ENCODE assay signal across 1 cellular context in the genomic region with DNA sequence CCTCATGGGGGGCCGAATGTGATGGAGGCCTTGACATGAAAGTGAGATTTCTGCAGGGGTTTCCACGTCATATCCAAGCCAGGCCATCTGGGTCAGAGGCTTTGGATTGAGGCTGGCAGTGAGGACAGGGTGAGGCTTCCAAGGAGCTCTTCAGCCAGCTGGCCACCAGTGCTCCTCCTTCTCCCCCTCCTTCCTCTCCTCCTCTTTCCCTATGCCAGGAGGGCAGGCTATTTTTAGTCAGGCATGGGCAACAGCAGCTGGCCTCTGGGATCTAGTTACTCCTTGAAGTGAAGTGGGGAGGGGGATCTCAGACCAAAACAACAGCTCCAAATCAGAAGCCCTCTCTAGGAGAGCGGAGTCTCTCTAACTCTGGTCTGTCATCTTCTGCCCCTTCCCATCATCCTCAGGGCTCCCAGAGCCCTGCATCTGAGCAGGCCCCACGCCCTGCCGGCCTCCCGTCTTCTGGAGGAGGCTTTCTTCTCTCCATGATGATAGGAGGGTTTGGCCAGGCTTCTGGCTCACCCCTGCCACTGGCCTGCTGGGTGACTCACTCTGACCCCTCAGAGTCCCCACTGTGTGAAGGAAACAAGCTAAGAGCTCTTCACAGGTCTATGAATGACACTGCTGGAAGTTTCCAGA.
TF ChIP-seq lines count a peak whose summit lies in the region.

No MANE protein-coding gene starts in this region.

TF ChIP-seq in HEK293, 187 proteins besides CTCF, POLR2A, EP300 and RAD21:
- TF ChIP-seq, protein P1, sequence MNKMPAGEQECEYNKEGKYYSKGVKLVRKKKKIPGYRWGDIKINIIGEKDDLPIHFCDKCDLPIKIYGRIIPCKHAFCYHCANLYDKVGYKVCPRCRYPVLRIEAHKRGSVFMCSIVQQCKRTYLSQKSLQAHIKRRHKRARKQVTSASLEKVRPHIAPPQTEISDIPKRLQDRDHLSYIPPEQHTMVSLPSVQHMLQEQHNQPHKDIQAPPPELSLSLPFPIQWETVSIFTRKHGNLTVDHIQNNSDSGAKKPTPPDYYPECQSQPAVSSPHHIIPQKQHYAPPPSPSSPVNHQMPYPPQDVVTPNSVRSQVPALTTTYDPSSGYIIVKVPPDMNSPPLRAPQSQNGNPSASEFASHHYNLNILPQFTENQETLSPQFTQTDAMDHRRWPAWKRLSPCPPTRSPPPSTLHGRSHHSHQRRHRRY (tag by site-specific recombination; IDR thresholded peaks at IDR 0.05), result no peak
- TF ChIP-seq ZNF175 (tag by site-specific recombination; IDR thresholded peaks at IDR 0.05) (no peak), ZNF266 (tag by site-specific recombination; IDR thresholded peaks at IDR 0.05; ENCODE audit: low read depth) (no peak), GLI4 (tag by site-specific recombination; IDR thresholded peaks at IDR 0.05) (no peak), ZSCAN23 (tag by site-specific recombination; IDR thresholded peaks at IDR 0.05) (no peak), ZNF221 (tag by site-specific recombination; IDR thresholded peaks at IDR 0.05; ENCODE audit: borderline replicate concordance) (no peak)
- TF ChIP-seq, protein P2, sequence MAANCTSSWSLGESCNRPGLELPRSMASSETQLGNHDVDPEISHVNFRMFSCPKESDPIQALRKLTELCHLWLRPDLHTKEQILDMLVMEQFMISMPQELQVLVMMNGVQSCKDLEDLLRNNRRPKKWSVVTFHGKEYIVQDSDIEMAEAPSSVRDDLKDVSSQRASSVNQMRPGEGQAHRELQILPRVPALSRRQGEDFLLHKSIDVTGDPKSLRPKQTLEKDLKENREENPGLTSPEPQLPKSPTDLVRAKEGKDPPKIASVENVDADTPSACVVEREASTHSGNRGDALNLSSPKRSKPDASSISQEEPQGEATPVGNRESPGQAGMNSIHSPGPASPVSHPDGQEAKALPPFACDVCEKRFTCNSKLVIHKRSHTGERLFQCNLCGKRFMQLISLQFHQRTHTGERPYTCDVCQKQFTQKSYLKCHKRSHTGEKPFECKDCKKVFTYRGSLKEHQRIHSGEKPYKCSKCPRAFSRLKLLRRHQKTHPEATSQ (tag by site-specific recombination; IDR thresholded peaks at IDR 0.05), result no peak
- TF ChIP-seq, protein P3, sequence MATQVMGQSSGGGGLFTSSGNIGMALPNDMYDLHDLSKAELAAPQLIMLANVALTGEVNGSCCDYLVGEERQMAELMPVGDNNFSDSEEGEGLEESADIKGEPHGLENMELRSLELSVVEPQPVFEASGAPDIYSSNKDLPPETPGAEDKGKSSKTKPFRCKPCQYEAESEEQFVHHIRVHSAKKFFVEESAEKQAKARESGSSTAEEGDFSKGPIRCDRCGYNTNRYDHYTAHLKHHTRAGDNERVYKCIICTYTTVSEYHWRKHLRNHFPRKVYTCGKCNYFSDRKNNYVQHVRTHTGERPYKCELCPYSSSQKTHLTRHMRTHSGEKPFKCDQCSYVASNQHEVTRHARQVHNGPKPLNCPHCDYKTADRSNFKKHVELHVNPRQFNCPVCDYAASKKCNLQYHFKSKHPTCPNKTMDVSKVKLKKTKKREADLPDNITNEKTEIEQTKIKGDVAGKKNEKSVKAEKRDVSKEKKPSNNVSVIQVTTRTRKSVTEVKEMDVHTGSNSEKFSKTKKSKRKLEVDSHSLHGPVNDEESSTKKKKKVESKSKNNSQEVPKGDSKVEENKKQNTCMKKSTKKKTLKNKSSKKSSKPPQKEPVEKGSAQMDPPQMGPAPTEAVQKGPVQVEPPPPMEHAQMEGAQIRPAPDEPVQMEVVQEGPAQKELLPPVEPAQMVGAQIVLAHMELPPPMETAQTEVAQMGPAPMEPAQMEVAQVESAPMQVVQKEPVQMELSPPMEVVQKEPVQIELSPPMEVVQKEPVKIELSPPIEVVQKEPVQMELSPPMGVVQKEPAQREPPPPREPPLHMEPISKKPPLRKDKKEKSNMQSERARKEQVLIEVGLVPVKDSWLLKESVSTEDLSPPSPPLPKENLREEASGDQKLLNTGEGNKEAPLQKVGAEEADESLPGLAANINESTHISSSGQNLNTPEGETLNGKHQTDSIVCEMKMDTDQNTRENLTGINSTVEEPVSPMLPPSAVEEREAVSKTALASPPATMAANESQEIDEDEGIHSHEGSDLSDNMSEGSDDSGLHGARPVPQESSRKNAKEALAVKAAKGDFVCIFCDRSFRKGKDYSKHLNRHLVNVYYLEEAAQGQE (tag by site-specific recombination; IDR thresholded peaks at IDR 0.05), result no peak
- TF ChIP-seq, protein P4, sequence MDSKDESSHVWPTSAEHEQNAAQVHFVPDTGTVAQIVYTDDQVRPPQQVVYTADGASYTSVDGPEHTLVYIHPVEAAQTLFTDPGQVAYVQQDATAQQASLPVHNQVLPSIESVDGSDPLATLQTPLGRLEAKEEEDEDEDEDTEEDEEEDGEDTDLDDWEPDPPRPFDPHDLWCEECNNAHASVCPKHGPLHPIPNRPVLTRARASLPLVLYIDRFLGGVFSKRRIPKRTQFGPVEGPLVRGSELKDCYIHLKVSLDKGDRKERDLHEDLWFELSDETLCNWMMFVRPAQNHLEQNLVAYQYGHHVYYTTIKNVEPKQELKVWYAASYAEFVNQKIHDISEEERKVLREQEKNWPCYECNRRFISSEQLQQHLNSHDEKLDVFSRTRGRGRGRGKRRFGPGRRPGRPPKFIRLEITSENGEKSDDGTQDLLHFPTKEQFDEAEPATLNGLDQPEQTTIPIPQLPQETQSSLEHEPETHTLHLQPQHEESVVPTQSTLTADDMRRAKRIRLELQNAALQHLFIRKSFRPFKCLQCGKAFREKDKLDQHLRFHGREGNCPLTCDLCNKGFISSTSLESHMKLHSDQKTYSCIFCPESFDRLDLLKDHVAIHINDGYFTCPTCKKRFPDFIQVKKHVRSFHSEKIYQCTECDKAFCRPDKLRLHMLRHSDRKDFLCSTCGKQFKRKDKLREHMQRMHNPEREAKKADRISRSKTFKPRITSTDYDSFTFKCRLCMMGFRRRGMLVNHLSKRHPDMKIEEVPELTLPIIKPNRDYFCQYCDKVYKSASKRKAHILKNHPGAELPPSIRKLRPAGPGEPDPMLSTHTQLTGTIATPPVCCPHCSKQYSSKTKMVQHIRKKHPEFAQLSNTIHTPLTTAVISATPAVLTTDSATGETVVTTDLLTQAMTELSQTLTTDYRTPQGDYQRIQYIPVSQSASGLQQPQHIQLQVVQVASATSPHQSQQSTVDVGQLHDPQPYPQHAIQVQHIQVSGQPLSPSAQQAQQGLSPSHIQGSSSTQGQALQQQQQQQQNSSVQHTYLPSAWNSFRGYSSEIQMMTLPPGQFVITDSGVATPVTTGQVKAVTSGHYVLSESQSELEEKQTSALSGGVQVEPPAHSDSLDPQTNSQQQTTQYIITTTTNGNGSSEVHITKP (tag by site-specific recombination; IDR thresholded peaks at IDR 0.05), result no peak
- TF ChIP-seq, protein P5, sequence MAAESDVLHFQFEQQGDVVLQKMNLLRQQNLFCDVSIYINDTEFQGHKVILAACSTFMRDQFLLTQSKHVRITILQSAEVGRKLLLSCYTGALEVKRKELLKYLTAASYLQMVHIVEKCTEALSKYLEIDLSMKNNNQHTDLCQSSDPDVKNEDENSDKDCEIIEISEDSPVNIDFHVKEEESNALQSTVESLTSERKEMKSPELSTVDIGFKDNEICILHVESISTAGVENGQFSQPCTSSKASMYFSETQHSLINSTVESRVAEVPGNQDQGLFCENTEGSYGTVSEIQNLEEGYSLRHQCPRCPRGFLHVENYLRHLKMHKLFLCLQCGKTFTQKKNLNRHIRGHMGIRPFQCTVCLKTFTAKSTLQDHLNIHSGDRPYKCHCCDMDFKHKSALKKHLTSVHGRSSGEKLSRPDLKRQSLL (tag by site-specific recombination; IDR thresholded peaks at IDR 0.05), result no peak
